In genomic region chr2:25623361-25623760, GRCh38 we compare ENCODE assay signal across 20 cellular contexts. TPM values are rescaled to one million over a fixed set of nuclear protein-coding genes. Genes with fewer than 3 reads are reported as not detected.
DNase-seq lines count a peak whose midpoint lies in the region; ATAC-seq, FAIRE-seq and TF ChIP-seq lines count a peak whose summit lies in the region.
"Had no signal": no experiment of that assay in that cellular context is flagged by ENCODE, and none has a peak within 500 bp of the region (broad histone marks: within the 10 kb centered on the region; RNA-seq: fewer than 3 reads in every experiment).

No MANE protein-coding gene starts in this region.

- no peak for TF ChIP-seq CTCF in RWPE2 (IDR thresholded peaks at IDR 0.05; ENCODE audit: poor library complexity, severe bottlenecking)
- TF ChIP-seq CTCF in progenitor cell of endocrine pancreas (IDR thresholded peaks at IDR 0.05; ENCODE audit: unreplicated experiment), result no peak
- no peak for TF ChIP-seq CTCF in activated CD8-positive, alpha-beta T cell treated with anti-CD3 and anti-CD28 coated beads for 36 hours (IDR thresholded peaks at IDR 0.05)

- H3K9me3 Mint-ChIP-seq in progenitor cell of endocrine pancreas (ENCODE audit: low read depth), result no peaks in the 10 kb centered on the region
- no peaks in the 10 kb centered on the region for H3K9me3 Mint-ChIP-seq in activated CD8-positive, alpha-beta T cell treated with anti-CD3 and anti-CD28 coated beads for 36 hours
- H3K9me3 Mint-ChIP-seq: CD4-positive, CD25-positive, alpha-beta regulatory T cell; CD8-positive, alpha-beta memory T cell had no signal

- H3K27ac Mint-ChIP-seq in progenitor cell of endocrine pancreas, result peak overlapping the region; percentile 30
- no peak overlapping the region for H3K27ac Mint-ChIP-seq in activated CD8-positive, alpha-beta T cell treated with anti-CD3 and anti-CD28 coated beads for 36 hours

- no peaks in the 10 kb centered on the region for H3K27me3 Mint-ChIP-seq in progenitor cell of endocrine pancreas
- no peaks in the 10 kb centered on the region for H3K27me3 Mint-ChIP-seq in activated CD8-positive, alpha-beta T cell treated with anti-CD3 and anti-CD28 coated beads for 36 hours
- H3K27me3 Mint-ChIP-seq: CD4-positive, CD25-positive, alpha-beta regulatory T cell; CD8-positive, alpha-beta memory T cell had no signal

- no peaks in the 10 kb centered on the region for H3K9me3 ChIP-seq in HUES6 (ENCODE audit: control insufficient read depth, insufficient read depth, low read depth, low read length)
- H3K9me3 ChIP-seq in RWPE2 (ENCODE audit: severe bottlenecking), result no peaks in the 10 kb centered on the region
- H3K9me3 ChIP-seq: BE2C had no signal

- no peak overlapping the region for H3K4me3 Mint-ChIP-seq in progenitor cell of endocrine pancreas (ENCODE audit: low read depth)
- no peak overlapping the region for H3K4me3 Mint-ChIP-seq in activated CD8-positive, alpha-beta T cell treated with anti-CD3 and anti-CD28 coated beads for 36 hours
- H3K4me3 Mint-ChIP-seq: CD4-positive, CD25-positive, alpha-beta regulatory T cell; CD8-positive, alpha-beta memory T cell had no signal

- 0 out of 3 replicates have a peak, but pooled peaks have one; percentile 19 for ATAC-seq in RWPE2 (ENCODE audit: low read depth)
- ATAC-seq in activated CD8-positive, alpha-beta T cell treated with anti-CD3 and anti-CD28 coated beads for 36 hours, result no peak
- ATAC-seq in HG03439 (IDR thresholded peaks at IDR 0.05; ENCODE audit: unreplicated experiment), result no peak

- H3K27ac ChIP-seq in HUES6 (ENCODE audit: low read depth, low read length), result no peak overlapping the region
- H3K27ac ChIP-seq in RWPE2 (ENCODE audit: poor library complexity, severe bottlenecking), result peak overlapping the region; percentile 31
- H3K27ac ChIP-seq in caudate nucleus (ENCODE audit: low read depth, low read length), result no peak overlapping the region

- intact Hi-C loops in activated CD8-positive, alpha-beta T cell treated with anti-CD3 and anti-CD28 coated beads for 36 hours (cut with micrococcal nuclease), result no loop called here

- peaks cover 8% of the 10 kb centered on the region for H3K36me3 Mint-ChIP-seq in progenitor cell of endocrine pancreas (ENCODE audit: insufficient read depth)
- peaks cover 14% of the 10 kb centered on the region for H3K36me3 Mint-ChIP-seq in activated CD8-positive, alpha-beta T cell treated with anti-CD3 and anti-CD28 coated beads for 36 hours (ENCODE audit: low read depth)

- FAIRE-seq in colon (lab: Jason Lieb, UNC), result peak; percentile 10
- FAIRE-seq: GM18507 had no signal

- no peaks in the 10 kb centered on the region for H3K27me3 ChIP-seq in HUES6 (ENCODE audit: control insufficient read depth, insufficient read depth, low read length)
- no peaks in the 10 kb centered on the region for H3K27me3 ChIP-seq in RWPE2 (ENCODE audit: insufficient read depth, poor library complexity, severe bottlenecking)
- H3K27me3 ChIP-seq: BE2C had no signal

- DNase-seq in RWPE2 (ENCODE audit: low spot score), result no peak
- no peak for DNase-seq in progenitor cell of endocrine pancreas (ENCODE audit: low spot score, unreplicated experiment)
- DNase-seq in caudate nucleus (lab: John Stamatoyannopoulos, UW), result no peak
- DNase-seq in activated CD8-positive, alpha-beta T cell treated with anti-CD3 and anti-CD28 coated beads for 36 hours, result no peak
- DNase-seq: BE2C; C1 segment of cervical spinal cord; CD4-positive, CD25-positive, alpha-beta regulatory T cell; CD8-positive, alpha-beta memory T cell; COR-L47; DMS 273 treated with DMSO at 0.1 percent for 48 hours; DMS53; DND-41; EL; GDM1; GOT3; H7 had no signal

- POLR2A ChIA-PET in activated CD8-positive, alpha-beta T cell treated with anti-CD3 and anti-CD28 coated beads for 36 hours (lab: Charles Lee), result no interaction called here

- H3K36me3 ChIP-seq in HUES6 (ENCODE audit: control insufficient read depth, insufficient read depth, low read length), result peaks cover 27% of the 10 kb centered on the region
- peaks cover 45% of the 10 kb centered on the region for H3K36me3 ChIP-seq in RWPE2 (ENCODE audit: low read depth)

- H3K4me3 ChIP-seq in HUES6 (ENCODE audit: low read depth, low read length) (no peak overlapping the region), RWPE2 (ENCODE audit: severe bottlenecking) (no peak overlapping the region)

- H3K4me1 ChIP-seq in HUES6 (ENCODE audit: control insufficient read depth, insufficient read depth, low read length), result no peaks in the 10 kb centered on the region
- H3K4me1 ChIP-seq in RWPE2 (ENCODE audit: insufficient read depth, poor library complexity, severe bottlenecking), result peaks cover 27% of the 10 kb centered on the region
- H3K4me1 ChIP-seq: BE2C had no signal

- peak overlapping the region; percentile 2 for H3K9ac ChIP-seq in HUES6 (ENCODE audit: low read length)

- CTCF ChIA-PET in activated CD8-positive, alpha-beta T cell treated with anti-CD3 and anti-CD28 coated beads for 36 hours (lab: Charles Lee), result interaction anchor here (0.9 to 2.3 kb wide), 2 partner anchors 17 to 77 kb away, joined by 3 to 9 read pairs; no protein-coding TSS in a partner anchor

- H3K4me1 Mint-ChIP-seq in progenitor cell of endocrine pancreas (ENCODE audit: low read depth), result peaks cover 12% of the 10 kb centered on the region
- peaks cover 2% of the 10 kb centered on the region for H3K4me1 Mint-ChIP-seq in activated CD8-positive, alpha-beta T cell treated with anti-CD3 and anti-CD28 coated beads for 36 hours (ENCODE audit: low read depth)
- H3K4me1 Mint-ChIP-seq: CD8-positive, alpha-beta memory T cell had no signal

RNA-seq across cellular contexts. Expression of gene DTNB, which starts 50.0 kb away (rescaled TPM):
- total RNA-seq in progenitor cell of endocrine pancreas, result 26.6 and 29.3 TPM in 2 replicates
- 10 to 100 TPM; 27.3 to 29.1 TPM for total RNA-seq in activated CD8-positive, alpha-beta T cell treated with anti-CD3 and anti-CD28 coated beads for 36 hours
